Comparison of ENCODE assay signal across 8 cellular contexts in genomic region chr7:22703107-22703855, GRCh38. TPM values are rescaled to one million over a fixed set of nuclear protein-coding genes. Genes with fewer than 3 reads are reported as not detected.
A peak's percentile ranks its signal among the peaks of the same experiment; 100 is the strongest.
DNase-seq lines count a peak whose midpoint lies in the region; FAIRE-seq and TF ChIP-seq lines count a peak whose summit lies in the region.
"Not testable (repeated sequence)": the region's sequence is repeated elsewhere in the genome, so short reads cannot be mapped to it uniquely, and the experiment has no call there.

No MANE protein-coding gene starts in this region.

- not testable (repeated sequence) for H2AFZ ChIP-seq in ACC112 (ENCODE audit: low read length, unreplicated experiment); astrocyte (ENCODE audit: low read depth, low read length)
- H2AFZ ChIP-seq in neuronal stem cell (ENCODE audit: low read length), result peak overlapping the region; percentile 65

- FAIRE-seq in astrocyte (lab: Jason Lieb, UNC), result not testable (repeated sequence)

- H3K14ac ChIP-seq in neuronal stem cell (ENCODE audit: low read length), result not testable (repeated sequence)

- H3K4me1 Mint-ChIP-seq in astrocyte (ENCODE audit: low read depth, unreplicated experiment), result peaks cover 25% of the 10 kb centered on the region

- peak overlapping the region; percentile 2; the same call in 1 of the 2 replicates for H3K27ac ChIP-seq in ACC112 (ENCODE audit: low read depth, low read length)
- peak overlapping the region; percentile 90 for H3K27ac ChIP-seq in HUES64 (ENCODE audit: low read depth, low read length)
- not testable (repeated sequence) for H3K27ac ChIP-seq in astrocyte (ENCODE audit: low read depth, low read length); neuronal stem cell (replicated peaks; ENCODE audit: low read length)

- H2BK15ac ChIP-seq in neuronal stem cell (ENCODE audit: low read length), result not testable (repeated sequence)

- not testable (repeated sequence) for H3K36me3 ChIP-seq in ACC112 (ENCODE audit: insufficient read depth, low read length); ES-I3 (ENCODE audit: insufficient read depth, low read length); HUES64 (ENCODE audit: insufficient read depth, low read length); NT2/D1 (ENCODE audit: insufficient read depth, insufficient read length, low read length); astrocyte (ENCODE audit: insufficient read depth, low read length); neuronal stem cell (replicated peaks in 1 of 2; ENCODE audit: control insufficient read depth in 2 of 2, insufficient read depth in 2 of 2, low read length in 2 of 2)

- not testable (repeated sequence) for TF ChIP-seq CTCF in astrocyte (IDR thresholded peaks at IDR 0.05; ENCODE audit: insufficient read depth, low read depth, low read length); fibroblast of villous mesenchyme (IDR thresholded peaks at IDR 0.05; ENCODE audit: insufficient read depth, low read depth, low read length)

- peak; percentile 94 for DNase-seq in NT2/D1 (ENCODE audit: low read depth, low spot score)
- DNase-seq in astrocyte (ENCODE audit: low read depth); neuronal stem cell (ENCODE audit: low spot score): not testable (repeated sequence)
- peak; percentile 30 for DNase-seq in fibroblast of villous mesenchyme (ENCODE audit: low read depth)
- peak; percentile 86 for DNase-seq in islet precursor cell

- not testable (repeated sequence) for H3K9me3 Mint-ChIP-seq in astrocyte (ENCODE audit: unreplicated experiment)

- not testable (repeated sequence) for H3K79me2 ChIP-seq in ACC112 (ENCODE audit: control insufficient read depth, insufficient read depth, low read length, unreplicated experiment); astrocyte (ENCODE audit: insufficient read depth, low read length)

- not testable (repeated sequence) for H3K4me2 ChIP-seq in astrocyte (ENCODE audit: low read length); neuronal stem cell (ENCODE audit: insufficient read depth, low read length, poor library complexity, severe bottlenecking)

- H3K23ac ChIP-seq in neuronal stem cell (ENCODE audit: low read depth, low read length, poor library complexity), result not testable (repeated sequence)

- H3K4me3 ChIP-seq in ACC112 (ENCODE audit: low read depth, low read length); astrocyte (ENCODE audit: insufficient read depth, low read depth, low read length); fibroblast of villous mesenchyme (ENCODE audit: low read depth, low read length); neuronal stem cell (ENCODE audit: low read length in 2 of 2): not testable (repeated sequence)
- H3K4me3 ChIP-seq in HUES64 (ENCODE audit: low read length) (peak overlapping the region; percentile 37), NT2/D1 (ENCODE audit: insufficient read length, low read depth) (peak overlapping the region; percentile 85)

- not testable (repeated sequence) for H3K27me3 ChIP-seq in ACC112 (ENCODE audit: insufficient read depth, low read length); HUES64 (ENCODE audit: insufficient read depth, low read length); NT2/D1 (ENCODE audit: insufficient read depth, insufficient read length); astrocyte (ENCODE audit: insufficient read depth, low read length); neuronal stem cell (ENCODE audit: control insufficient read depth in 3 of 3, insufficient read depth in 3 of 3, low read depth in 1 of 3, low read length in 3 of 3)

- H3K4ac ChIP-seq in neuronal stem cell (ENCODE audit: low read length), result not testable (repeated sequence)

- H3K27me3 Mint-ChIP-seq in astrocyte (ENCODE audit: low read depth, unreplicated experiment), result not testable (repeated sequence)

- H2BK12ac ChIP-seq in neuronal stem cell (ENCODE audit: low read length), result not testable (repeated sequence)

- H3K4me1 ChIP-seq in ACC112 (ENCODE audit: control insufficient read depth, insufficient read depth, low read length, unreplicated experiment) (peaks cover 15% of the 10 kb centered on the region), ES-I3 (ENCODE audit: insufficient read depth, low read length) (peaks cover 16% of the 10 kb centered on the region)
- H3K4me1 ChIP-seq in HUES64 (ENCODE audit: insufficient read depth, low read length); NT2/D1 (ENCODE audit: insufficient read depth, insufficient read length); astrocyte (ENCODE audit: insufficient read depth, low read length); neuronal stem cell (ENCODE audit: control insufficient read depth in 2 of 2, insufficient read depth in 1 of 2, low read depth in 1 of 2, low read length in 2 of 2): not testable (repeated sequence)

- not testable (repeated sequence) for H4K20me1 ChIP-seq in astrocyte (ENCODE audit: insufficient read depth, low read length)

- H3K79me1 ChIP-seq in neuronal stem cell (ENCODE audit: low read depth, low read length), result not testable (repeated sequence)

- H4K8ac ChIP-seq in neuronal stem cell (ENCODE audit: low read depth, low read length), result not testable (repeated sequence)

- not testable (repeated sequence) for H3K9me3 ChIP-seq in ES-I3 (ENCODE audit: control insufficient read depth, insufficient read depth, low read length); HUES64 (ENCODE audit: insufficient read depth, low read depth, low read length); astrocyte (ENCODE audit: insufficient read depth, low read depth, low read length); neuronal stem cell (replicated peaks in 1 of 2; ENCODE audit: control insufficient read depth in 2 of 2, insufficient read depth in 1 of 2, low read depth in 1 of 2, low read length in 2 of 2)
- peaks cover 11% of the 10 kb centered on the region; the same call in 1 of the 2 replicates for H3K9me3 ChIP-seq in NT2/D1 (ENCODE audit: insufficient read depth, low read length)

- not testable (repeated sequence) for H2BK120ac ChIP-seq in neuronal stem cell (ENCODE audit: low read depth, low read length)

- not testable (repeated sequence) for H3K4me3 Mint-ChIP-seq in astrocyte (ENCODE audit: unreplicated experiment)

- peak overlapping the region; percentile 54 for H3K9ac ChIP-seq in ES-I3 (ENCODE audit: low read depth, low read length)
- H3K9ac ChIP-seq in HUES64 (ENCODE audit: low read depth, low read length), result peak overlapping the region; percentile 47; the same call in 1 of the 2 replicates
- peak overlapping the region; percentile 94 for H3K9ac ChIP-seq in NT2/D1 (ENCODE audit: insufficient read length, low read depth)
- H3K9ac ChIP-seq in astrocyte (ENCODE audit: low read length); neuronal stem cell (ENCODE audit: low read depth, low read length, poor library complexity): not testable (repeated sequence)

- not testable (repeated sequence) for H2BK5ac ChIP-seq in neuronal stem cell (ENCODE audit: low read length)

- H3K18ac ChIP-seq in neuronal stem cell (ENCODE audit: low read length), result not testable (repeated sequence)

- 24% methylated on average over 8 of the region's 10 CpGs for WGBS in HUES64
- no CpG with 5 or more reads among the region's 10 CpGs for WGBS in neuronal stem cell (ENCODE audit: extremely low coverage in 2 of 2, insufficient read length in 2 of 2, insufficient replicate concordance in 1 of 2), 2 donors

- not testable (repeated sequence) for H3K36me3 Mint-ChIP-seq in astrocyte (ENCODE audit: low read depth, unreplicated experiment)

- peak overlapping the region; percentile 70 for H3K27ac Mint-ChIP-seq in astrocyte (ENCODE audit: unreplicated experiment)

- H2AK5ac ChIP-seq in neuronal stem cell (ENCODE audit: low read depth, low read length), result not testable (repeated sequence)

- not testable (repeated sequence) for H4K91ac ChIP-seq in neuronal stem cell (ENCODE audit: low read depth, low read length, poor library complexity)

RNA-seq across cellular contexts. Expression of gene IL6, which starts 23.7 kb away (rescaled TPM):
- polyA plus RNA-seq in HUES64 (2013, experiment 1 of 2), result 0.35 TPM
- polyA plus RNA-seq in HUES64 (2013, experiment 2 of 2), result 0.51 TPM
- total RNA-seq in astrocyte (2.5 and 2.7 TPM in 2 replicates), fibroblast of villous mesenchyme (19.6 and 29.4 TPM in 2 replicates)
- 0.15 TPM for polyA plus RNA-seq in neuronal stem cell (2013, experiment 1 of 2)
- 0.03 TPM for polyA plus RNA-seq in neuronal stem cell (2013, experiment 2 of 2)
